ENCODE assay signal across 10 cellular contexts in genomic region chr14:105292810-105293711, GRCh38. TPM values are rescaled to one million over a fixed set of nuclear protein-coding genes. Genes with fewer than 3 reads are reported as not detected.
DNase-seq lines count a peak whose midpoint lies in the region; ATAC-seq lines count a peak whose summit lies in the region.
"Had no signal": no experiment of that assay in that cellular context is flagged by ENCODE, and none has a peak within 500 bp of the region (broad histone marks: within the 10 kb centered on the region; RNA-seq: fewer than 3 reads in every experiment).

No MANE protein-coding gene starts in this region.

- H3K79me2 ChIP-seq in Karpas-422 (ENCODE audit: low read length) = no peaks in the 10 kb centered on the region

- peaks cover 35% of the 10 kb centered on the region for H3K4me1 Mint-ChIP-seq in activated naive CD8-positive, alpha-beta T cell treated with anti-CD3 and anti-CD28 coated beads, Interleukin-2, amount 10 ng/mL, durations not matched to agents 7 days and 5 days

- H3K9me3 Mint-ChIP-seq in activated naive CD8-positive, alpha-beta T cell treated with anti-CD3 and anti-CD28 coated beads, Interleukin-2, amount 10 ng/mL, durations not matched to agents 7 days and 5 days = no peaks in the 10 kb centered on the region

- H3K4me3 ChIP-seq in skeletal muscle tissue (ENCODE audit: low read length in 3 of 3) = no peak overlapping the region
- no peak overlapping the region for H3K4me3 ChIP-seq in Karpas-422 (ENCODE audit: low read length)

- no peak overlapping the region for H2AFZ ChIP-seq in Karpas-422 (ENCODE audit: low read length)

- no peaks in the 10 kb centered on the region for H3K9me2 ChIP-seq in Karpas-422 (replicated peaks; ENCODE audit: insufficient read depth, low read length)

- ATAC-seq in activated naive CD8-positive, alpha-beta T cell treated with anti-CD3 and anti-CD28 coated beads, Interleukin-2, amount 10 ng/mL, durations not matched to agents 7 days and 5 days (ENCODE audit: low read depth) = peak; percentile 48
- ATAC-seq in GM21515 (IDR thresholded peaks at IDR 0.05; ENCODE audit: unreplicated experiment) = no peak
- no peak for ATAC-seq in GM19351 (IDR thresholded peaks at IDR 0.05; ENCODE audit: unreplicated experiment)
- ATAC-seq: PC-3 had no signal

- H3K27ac Mint-ChIP-seq in activated naive CD8-positive, alpha-beta T cell treated with anti-CD3 and anti-CD28 coated beads, Interleukin-2, amount 10 ng/mL, durations not matched to agents 7 days and 5 days = peak overlapping the region; percentile 94

- H3K36me3 ChIP-seq in skeletal muscle tissue (ENCODE audit: control insufficient read depth in 3 of 3, insufficient read depth in 3 of 3, low read length in 3 of 3) (no peaks in the 10 kb centered on the region), Karpas-422 (ENCODE audit: insufficient read depth, low read length) (no peaks in the 10 kb centered on the region)

- no peaks in the 10 kb centered on the region for H3K27me3 Mint-ChIP-seq in activated naive CD8-positive, alpha-beta T cell treated with anti-CD3 and anti-CD28 coated beads, Interleukin-2, amount 10 ng/mL, durations not matched to agents 7 days and 5 days

- H3K9ac ChIP-seq in skeletal muscle tissue (ENCODE audit: low read depth in 1 of 3, low read length in 3 of 3) (peak overlapping the region in 2 of 3 donors; percentile 33 to 62), Karpas-422 (ENCODE audit: low read length) (no peak overlapping the region)

- H4K20me1 ChIP-seq in Karpas-422 (ENCODE audit: insufficient read depth, low read depth, low read length) = peaks cover 47% of the 10 kb centered on the region

- POLR2A ChIA-PET in activated naive CD8-positive, alpha-beta T cell treated with anti-CD3 and anti-CD28 coated beads, Interleukin-2, amount 10 ng/mL, durations not matched to agents 7 days and 5 days (lab: Charles Lee) = interaction anchor here (0.7 to 6.1 kb wide), 6 partner anchors 8 to 207 kb away, joined by 3 to 44 read pairs (median 5); partner anchors contain the start of genes BRF1, BTBD6 and PACS2

- H3K4me1 ChIP-seq in skeletal muscle tissue (ENCODE audit: control insufficient read depth in 3 of 3, insufficient read depth in 3 of 3, low read length in 3 of 3) = peaks cover 13 to 35% (median 24%) of the 10 kb centered on the region in 3 donors
- H3K4me1 ChIP-seq in Karpas-422 (ENCODE audit: low read length) = peaks cover 14% of the 10 kb centered on the region

- peaks cover 8% of the 10 kb centered on the region for H3K36me3 Mint-ChIP-seq in activated naive CD8-positive, alpha-beta T cell treated with anti-CD3 and anti-CD28 coated beads, Interleukin-2, amount 10 ng/mL, durations not matched to agents 7 days and 5 days

- H3K27ac ChIP-seq in skeletal muscle tissue (ENCODE audit: low read depth, low read length) (no peak overlapping the region), Karpas-422 (ENCODE audit: low read length) (no peak overlapping the region)

- no peak overlapping the region for H3K4me2 ChIP-seq in Karpas-422 (ENCODE audit: low read depth, low read length, poor library complexity, severe bottlenecking)

- peak overlapping the region; percentile 73 for H3K4me3 Mint-ChIP-seq in activated naive CD8-positive, alpha-beta T cell treated with anti-CD3 and anti-CD28 coated beads, Interleukin-2, amount 10 ng/mL, durations not matched to agents 7 days and 5 days

- H3K9me3 ChIP-seq in skeletal muscle tissue (ENCODE audit: control insufficient read depth in 3 of 3, low read length in 3 of 3) = no peaks in the 10 kb centered on the region
- no peaks in the 10 kb centered on the region for H3K9me3 ChIP-seq in Karpas-422 (ENCODE audit: low read length)

- peak; percentile 23 for DNase-seq in activated CD4-positive, alpha-beta T cell treated with anti-CD3 and anti-CD28 coated beads for 48 hours
- DNase-seq in activated CD4-positive, alpha-beta T cell treated with anti-CD3 and anti-CD28 coated beads, Interleukin-2, amount 50 U/mL, for 1 hour = no peak
- DNase-seq in Kasumi-1 (lab: John Stamatoyannopoulos, UW) = peak; percentile 79 to 84
- peak; percentile 62 for DNase-seq in activated naive CD8-positive, alpha-beta T cell treated with anti-CD3 and anti-CD28 coated beads, Interleukin-2, amount 10 ng/mL, durations not matched to agents 7 days and 5 days
- no peak for DNase-seq in Karpas-422
- DNase-seq: ACHN, PC-3 had no signal

- H3K27me3 ChIP-seq in skeletal muscle tissue (ENCODE audit: control insufficient read depth in 3 of 3, insufficient read depth in 3 of 3, low read length in 3 of 3) (no peaks in the 10 kb centered on the region), Karpas-422 (ENCODE audit: low read length) (no peaks in the 10 kb centered on the region)

RNA-seq across cellular contexts. Expression of gene BRF1, which starts 7.7 kb away (rescaled TPM):
- 10 to 100 TPM; 49.5 to 50.4 TPM for total RNA-seq in activated naive CD8-positive, alpha-beta T cell treated with anti-CD3 and anti-CD28 coated beads, Interleukin-2, amount 10 ng/mL, durations not matched to agents 7 days and 5 days
- total RNA-seq in skeletal muscle tissue = 38.1 TPM
- 19.0 and 54.9 TPM in 2 replicates for total RNA-seq in Karpas-422 (2014; rRNA removed; shearing (Covaris generic); ENCODE audit: low replicate concordance)

RNA-seq across cellular contexts. Expression of gene PACS2, which starts 21.5 kb away (rescaled TPM):
- total RNA-seq in activated naive CD8-positive, alpha-beta T cell treated with anti-CD3 and anti-CD28 coated beads, Interleukin-2, amount 10 ng/mL, durations not matched to agents 7 days and 5 days = 10 to 100 TPM; 51.6 to 54.7 TPM
- total RNA-seq in skeletal muscle tissue = 60.0 TPM
- 32.4 and 55.8 TPM in 2 replicates for total RNA-seq in Karpas-422 (2014; rRNA removed; shearing (Covaris generic); ENCODE audit: low replicate concordance)

RNA-seq across cellular contexts. Expression of gene BTBD6, which starts 44.7 kb away (rescaled TPM):
- total RNA-seq in activated naive CD8-positive, alpha-beta T cell treated with anti-CD3 and anti-CD28 coated beads, Interleukin-2, amount 10 ng/mL, durations not matched to agents 7 days and 5 days = 10 to 100 TPM; 49.6 to 51.3 TPM
- 50.6 TPM for total RNA-seq in skeletal muscle tissue
- total RNA-seq in Karpas-422 (2014; rRNA removed; shearing (Covaris generic); ENCODE audit: low replicate concordance) = 58.9 and 130 TPM in 2 replicates

Comparison
In these comparisons a context has a peak if more than half of its experiments do, and no peak if none do; other contexts are left out.
1. DNase-seq: peak in activated CD4-positive, alpha-beta T cell treated with anti-CD3 and anti-CD28 coated beads for 48 hours (single experiment), Kasumi-1 (2 of 2) and activated naive CD8-positive, alpha-beta T cell treated with anti-CD3 and anti-CD28 coated beads, Interleukin-2, amount 10 ng/mL, durations not matched to agents 7 days and 5 days (single experiment); none in activated CD4-positive, alpha-beta T cell treated with anti-CD3 and anti-CD28 coated beads, Interleukin-2, amount 50 U/mL, for 1 hour (single experiment) and Karpas-422 (single experiment).